In the genomic region with DNA sequence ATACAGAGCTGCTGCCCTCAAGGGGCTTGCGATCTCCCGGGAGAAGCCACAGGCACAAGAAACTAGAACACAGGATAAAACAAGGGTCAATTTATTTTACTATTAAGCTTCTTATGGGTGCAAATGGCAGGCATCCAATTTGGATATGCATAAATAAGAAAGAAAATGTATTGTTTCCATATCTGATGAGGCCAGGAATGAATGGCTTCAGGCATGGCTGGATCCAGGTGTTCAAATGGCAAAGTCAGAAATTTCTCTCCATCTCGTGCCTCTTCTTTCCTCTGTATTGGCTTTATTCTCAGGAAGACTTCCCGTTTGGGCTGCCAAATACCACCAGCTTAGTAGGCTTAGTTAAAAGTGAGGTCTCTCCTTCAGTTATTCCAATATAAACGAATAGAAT, we compare ENCODE assay signal across 27 cellular contexts. TPM values are rescaled to one million over a fixed set of nuclear protein-coding genes. Genes with fewer than 3 reads are reported as not detected.
"Had no signal": no experiment of that assay in that cellular context is flagged by ENCODE, and none has a peak within 500 bp of the region (broad histone marks: within the 10 kb centered on the region; RNA-seq: fewer than 3 reads in every experiment).

No MANE protein-coding gene starts in this region.

- FAIRE-seq: endometrium, islet of Langerhans, keratinocyte had no signal

- H3K9me3 ChIP-seq: colonic mucosa, esophagus squamous epithelium, gastrocnemius medialis, heart right ventricle, left lung, lower lobe of right lung, mucosa of descending colon had no signal

- H3K4me1 ChIP-seq: colonic mucosa, gastrocnemius medialis, heart right ventricle, left lung, lower lobe of right lung had no signal

- H3K36me3 ChIP-seq: colonic mucosa, gastrocnemius medialis, heart right ventricle, left lung, lower lobe of right lung had no signal

- ATAC-seq: effector memory CD8-positive, alpha-beta T cell; esophagus mucosa; gastrocnemius medialis; heart right ventricle; left cardiac atrium; left lung; left ventricle myocardium superior; lower lobe of right lung; mucosa of descending colon had no signal

- H3K27me3 ChIP-seq: colonic mucosa, esophagus squamous epithelium, gastrocnemius medialis, left lung had no signal

- H3K27ac ChIP-seq: colonic mucosa, epithelial cell of prostate, esophagus squamous epithelium, gastrocnemius medialis, heart right ventricle, left lung, lower lobe of right lung had no signal

- DNase-seq: colonic mucosa; cortex of kidney; effector CD8-positive, alpha-beta T cell; effector memory CD8-positive, alpha-beta T cell; endodermal cell; erythroblast; esophagus squamous epithelium; foreskin fibroblast; foreskin melanocyte; gastrocnemius medialis; glutamatergic neuron; head of caudate nucleus; heart right ventricle; hippocampal formation; left cardiac atrium; left lung; left ventricle myocardium superior; lower lobe of right lung; mesenchymal stem cell; mucosa of descending colon had no signal

- H3K4me3 ChIP-seq: colonic mucosa, esophagus squamous epithelium, gastrocnemius medialis, heart right ventricle, left lung, lower lobe of right lung, mucosa of descending colon had no signal

RNA-seq across cellular contexts. Expression of gene SCNN1B, which starts 43.1 kb away (rescaled TPM):
- total RNA-seq: endodermal cell, mesothelial cell of epicardium, myocyte had no signal
